In the genomic region with DNA sequence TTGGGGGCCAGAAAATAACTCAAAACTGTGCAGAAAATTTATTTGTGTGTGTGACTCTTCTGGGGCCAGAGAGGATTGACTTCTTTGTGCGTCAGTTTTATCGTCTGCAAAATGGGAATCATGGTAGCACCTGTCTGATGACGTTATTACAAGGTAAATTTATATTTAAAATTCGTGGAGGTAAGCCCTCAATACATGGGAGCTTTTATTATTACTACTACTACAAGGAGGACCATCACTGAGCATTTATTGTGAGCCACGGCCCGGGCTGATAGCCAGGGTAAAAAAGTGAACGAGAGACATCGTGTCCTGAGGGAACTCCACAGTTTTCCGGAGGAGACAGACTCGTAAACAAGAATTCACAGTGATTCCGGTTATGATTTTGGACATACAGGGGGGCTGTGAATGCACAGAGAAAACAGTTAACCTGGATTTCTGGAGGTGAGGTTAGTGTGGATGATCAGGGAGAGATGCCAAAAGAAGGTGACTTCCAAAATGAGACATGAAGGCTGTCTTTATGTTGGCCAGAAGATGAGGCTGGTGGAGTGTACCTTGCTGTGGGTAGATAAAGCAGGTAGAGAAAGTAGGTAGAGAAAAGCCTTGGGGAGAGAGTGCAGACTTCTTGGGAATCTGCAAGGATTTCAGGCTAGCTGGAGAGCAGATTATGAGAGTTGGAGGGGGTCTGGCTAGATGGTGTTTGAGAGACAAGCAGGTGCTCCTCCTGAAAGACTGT, we compare ENCODE assay signal across 8 cellular contexts. TPM values are rescaled to one million over a fixed set of nuclear protein-coding genes. Genes with fewer than 3 reads are reported as not detected.
DNase-seq lines count a peak whose midpoint lies in the region; ATAC-seq and TF ChIP-seq lines count a peak whose summit lies in the region.

No MANE protein-coding gene starts in this region.

- H3K4me1 Mint-ChIP-seq in T-helper 17 cell (peaks cover 4% of the 10 kb centered on the region), osteocyte (ENCODE audit: unreplicated experiment) (peaks cover 4% of the 10 kb centered on the region)
- H3K4me1 Mint-ChIP-seq in stimulated activated naive CD8-positive, alpha-beta T cell treated with anti-CD3 and anti-CD28 coated beads, Interleukin-15, amount 100 ng/mL, for 72 hours, result no peaks in the 10 kb centered on the region

- H3K4me3 Mint-ChIP-seq in T-helper 17 cell (no peak overlapping the region), osteocyte (ENCODE audit: unreplicated experiment) (no peak overlapping the region)
- no peak overlapping the region for H3K4me3 Mint-ChIP-seq in stimulated activated naive CD8-positive, alpha-beta T cell treated with anti-CD3 and anti-CD28 coated beads, Interleukin-15, amount 100 ng/mL, for 72 hours

- TF ChIP-seq CTCF in GM12875 (IDR thresholded peaks at IDR 0.05; ENCODE audit: borderline replicate concordance, insufficient read depth, low read depth, low read length), result no peak
- no peak for TF ChIP-seq CTCF in hepatocyte (IDR thresholded peaks at IDR 0.05; ENCODE audit: poor library complexity)
- no peak for TF ChIP-seq CTCF in osteocyte (IDR thresholded peaks at IDR 0.05)

- H3K27me3 Mint-ChIP-seq in T-helper 17 cell (no peaks in the 10 kb centered on the region), osteocyte (ENCODE audit: unreplicated experiment) (no peaks in the 10 kb centered on the region)
- H3K27me3 Mint-ChIP-seq in stimulated activated naive CD8-positive, alpha-beta T cell treated with anti-CD3 and anti-CD28 coated beads, Interleukin-15, amount 100 ng/mL, for 72 hours, result no peaks in the 10 kb centered on the region

- WGBS in hepatocyte (ENCODE audit: low lambda C conversion rate, missing lambda C conversion rate), result 29% methylated on average over 11 of the region's 11 CpGs

- no peaks in the 10 kb centered on the region for H3K9me3 Mint-ChIP-seq in osteocyte (ENCODE audit: unreplicated experiment)
- H3K9me3 Mint-ChIP-seq in stimulated activated naive CD8-positive, alpha-beta T cell treated with anti-CD3 and anti-CD28 coated beads, Interleukin-15, amount 100 ng/mL, for 72 hours, result no peaks in the 10 kb centered on the region

- no peaks in the 10 kb centered on the region for H4K20me1 ChIP-seq in hepatocyte (ENCODE audit: insufficient read depth, poor library complexity, severe bottlenecking)

- no peaks in the 10 kb centered on the region for H3K9me2 ChIP-seq in hepatocyte (replicated peaks; ENCODE audit: insufficient read depth)

- H3K4me3 ChIP-seq in GM12875 (ENCODE audit: low read depth, low read length) (peak overlapping the region; percentile 60), hepatocyte (peak overlapping the region; percentile 74), skin epidermis (peak overlapping the region; percentile 53 to 83 (median 69))

- H3K27me3 ChIP-seq in hepatocyte, result no peaks in the 10 kb centered on the region

- H3K4me2 ChIP-seq in hepatocyte, result peak overlapping the region; percentile 85

- H3K27ac Mint-ChIP-seq in T-helper 17 cell (no peak overlapping the region), osteocyte (ENCODE audit: unreplicated experiment) (no peak overlapping the region)
- H3K27ac Mint-ChIP-seq in stimulated activated naive CD8-positive, alpha-beta T cell treated with anti-CD3 and anti-CD28 coated beads, Interleukin-15, amount 100 ng/mL, for 72 hours, result no peak overlapping the region

- ATAC-seq in T-helper 17 cell, result peak; percentile 35
- ATAC-seq in stimulated activated naive CD8-positive, alpha-beta T cell treated with anti-CD3 and anti-CD28 coated beads, Interleukin-15, amount 100 ng/mL, for 72 hours, result no peak
- no peak for ATAC-seq in GM21786 (IDR thresholded peaks at IDR 0.05; ENCODE audit: unreplicated experiment)

- H3K79me2 ChIP-seq in hepatocyte, result peaks cover 36% of the 10 kb centered on the region

- H3K27ac ChIP-seq in hepatocyte, result peak overlapping the region; percentile 62
- H3K27ac ChIP-seq in skin epidermis, result peak overlapping the region in 19 of 21 experiments; percentile 38 to 86 (median 77)

- H3K36me3 Mint-ChIP-seq in T-helper 17 cell (ENCODE audit: low read depth) (no peaks in the 10 kb centered on the region), osteocyte (ENCODE audit: unreplicated experiment) (no peaks in the 10 kb centered on the region)

- no peaks in the 10 kb centered on the region for H3K4me1 ChIP-seq in hepatocyte (ENCODE audit: insufficient read depth)

- DNase-seq in T-helper 17 cell (no peak), hepatocyte (ENCODE audit: low spot score) (no peak), osteocyte (ENCODE audit: extremely low spot score, unreplicated experiment) (no peak)
- DNase-seq in stimulated activated naive CD8-positive, alpha-beta T cell treated with anti-CD3 and anti-CD28 coated beads, Interleukin-15, amount 100 ng/mL, for 72 hours, result no peak
- DNase-seq in effector CD8-positive, alpha-beta T cell (lab: John Stamatoyannopoulos, UW), result no peak

- H2AFZ ChIP-seq in hepatocyte, result peak overlapping the region; percentile 96

- H3K9me3 ChIP-seq in T-helper 17 cell (ENCODE audit: control insufficient read depth, low read length, poor library complexity, severe bottlenecking), result no peaks in the 10 kb centered on the region
- H3K9me3 ChIP-seq in hepatocyte (ENCODE audit: low read depth), result no peaks in the 10 kb centered on the region

- no peaks in the 10 kb centered on the region for H3K36me3 ChIP-seq in hepatocyte (replicated peaks; ENCODE audit: insufficient read depth, low read depth)

RNA-seq across cellular contexts. Expression of gene SERINC3, which starts 10.5 kb away (rescaled TPM):
- 10 to 100 TPM; 62.8 to 76.2 TPM for total RNA-seq in T-helper 17 cell
- total RNA-seq in hepatocyte, result 80.0 and 96.9 TPM in 2 replicates
- 119 and 128 TPM in 2 replicates for polyA plus RNA-seq in hepatocyte
- total RNA-seq in osteocyte, result 121 and 125 TPM in 2 replicates

RNA-seq across cellular contexts. Expression of gene PKIG, which starts 50.0 kb away (rescaled TPM):
- total RNA-seq in T-helper 17 cell (1 to 10 TPM; 2.2 to 4.5 TPM), hepatocyte (51.9 and 60.5 TPM in 2 replicates), osteocyte (26.0 and 29.5 TPM in 2 replicates)
- polyA plus RNA-seq in hepatocyte, result 46.8 and 47.6 TPM in 2 replicates

RNA-seq across cellular contexts. Expression of gene TTPAL, which starts 56.7 kb away (rescaled TPM):
- total RNA-seq in T-helper 17 cell (10 to 100 TPM; 11.1 to 11.7 TPM), hepatocyte (11.9 and 12.9 TPM in 2 replicates), osteocyte (18.9 and 20.8 TPM in 2 replicates)
- 10.3 and 14.7 TPM in 2 replicates for polyA plus RNA-seq in hepatocyte
